Comparison of ENCODE assay signal across 10 cellular contexts in genomic region chr5:43193952-43194321, GRCh38. TPM values are rescaled to one million over a fixed set of nuclear protein-coding genes. Genes with fewer than 3 reads are reported as not detected.
A peak's percentile ranks its signal among the peaks of the same experiment; 100 is the strongest.
DNase-seq lines count a peak whose midpoint lies in the region; ATAC-seq and TF ChIP-seq lines count a peak whose summit lies in the region.
"Had no signal": no experiment of that assay in that cellular context is flagged by ENCODE, and none has a peak within 500 bp of the region (broad histone marks: within the 10 kb centered on the region; RNA-seq: fewer than 3 reads in every experiment).

No MANE protein-coding gene starts in this region.

- no peaks in the 10 kb centered on the region for H3K36me3 ChIP-seq in lower lobe of right lung

- TF ChIP-seq CTCF in lower lobe of right lung (IDR thresholded peaks at IDR 0.05): no peak

- H3K4me1 ChIP-seq in right cardiac atrium (ENCODE audit: control insufficient read depth, insufficient read depth, low read length) (peaks cover 3% of the 10 kb centered on the region), lower lobe of right lung (peaks cover 26% of the 10 kb centered on the region)

- H3K9me3 ChIP-seq in right cardiac atrium (ENCODE audit: control insufficient read depth, low read length): no peaks in the 10 kb centered on the region
- no peaks in the 10 kb centered on the region for H3K9me3 ChIP-seq in lower lobe of right lung

- ATAC-seq in right cardiac atrium: no peak
- ATAC-seq in lower lobe of right lung: peak in 1 of 2 donors; percentile 34
- no peak for ATAC-seq in GM21526 (IDR thresholded peaks at IDR 0.05; ENCODE audit: low FRiP score, unreplicated experiment)

- intact Hi-C loops in right cardiac atrium (cut with DNase I) (no loop called here), cardiac septum (cut with DNase I) (no loop called here), lower lobe of right lung (cut with DNase I) (no loop called here)

- WGBS in right cardiac atrium: 30% methylated on average over 6 of the region's 6 CpGs

- H3K27me3 ChIP-seq in right cardiac atrium (ENCODE audit: control insufficient read depth, insufficient read depth): no peaks in the 10 kb centered on the region
- peaks cover 12% of the 10 kb centered on the region for H3K27me3 ChIP-seq in lower lobe of right lung (ENCODE audit: low read depth)

- H3K4me3 ChIP-seq in right cardiac atrium (ENCODE audit: low read length) (peak overlapping the region; percentile 16), lower lobe of right lung (peak overlapping the region; percentile 66)

- DNase-seq in right cardiac atrium: peak in 2 of 3 donors; percentile 53 to 58
- no peak for DNase-seq in cardiac septum (ENCODE audit: low spot score)
- no peak for DNase-seq in lower lobe of right lung
- DNase-seq in cerebellar cortex (ENCODE audit: low spot score): no peak
- no peak for DNase-seq in cortex of kidney (lab: John Stamatoyannopoulos, UW)
- no peak for DNase-seq in HPDE6-E6E7 (ENCODE audit: extremely low spot score)

- H3K27ac ChIP-seq in right cardiac atrium (ENCODE audit: low read length) (peak overlapping the region; percentile 35), angular gyrus (ENCODE audit: low read depth, low read length) (peak overlapping the region; percentile 82), lower lobe of right lung (no peak overlapping the region)

RNA-seq across cellular contexts. Expression of gene NIM1K, which starts 1.9 kb away (rescaled TPM):
- total RNA-seq in right cardiac atrium (under 1 TPM; 0.57 to 0.89 (median 0.64) TPM), cardiac septum (0.08 TPM), lower lobe of right lung (4.8 TPM)
- 0.57 TPM for polyA plus RNA-seq in right cardiac atrium
- total RNA-seq: Daoy, lung microvascular endothelial cell had no signal

Comparison
In these comparisons a context has a peak if more than half of its experiments do, and no peak if none do; other contexts are left out.
1. DNase-seq: peak in right cardiac atrium (2 of 3); none in cardiac septum (single experiment), lower lobe of right lung (single experiment), cerebellar cortex (single experiment), cortex of kidney (single experiment) and HPDE6-E6E7 (single experiment).